In genomic region chr1:77882411-77882810, GRCh38 we compare ENCODE assay signal across 23 cellular contexts. TPM values are rescaled to one million over a fixed set of nuclear protein-coding genes. Genes with fewer than 3 reads are reported as not detected.
DNase-seq lines count a peak whose midpoint lies in the region; ATAC-seq and TF ChIP-seq lines count a peak whose summit lies in the region.
"Had no signal": no experiment of that assay in that cellular context is flagged by ENCODE, and none has a peak within 500 bp of the region (broad histone marks: within the 10 kb centered on the region; RNA-seq: fewer than 3 reads in every experiment).

No MANE protein-coding gene starts in this region.

- H3K9me3 Mint-ChIP-seq in activated CD8-positive, alpha-beta T cell treated with anti-CD3 and anti-CD28 coated beads, Interleukin-2, amount 10 ng/mL, durations not matched to agents 7 days and 5 days (ENCODE audit: insufficient read depth) = no peaks in the 10 kb centered on the region
- H3K9me3 Mint-ChIP-seq in activated CD8-positive, alpha-beta T cell treated with anti-CD3 and anti-CD28 coated beads for 36 hours = no peaks in the 10 kb centered on the region
- H3K9me3 Mint-ChIP-seq in immature natural killer cell = no peaks in the 10 kb centered on the region
- H3K9me3 Mint-ChIP-seq in activated CD8-positive, alpha-beta memory T cell treated with anti-CD3 and anti-CD28 coated beads, Interleukin-2, amount 10 ng/mL, durations not matched to agents 7 days and 5 days (ENCODE audit: low read depth) = no peaks in the 10 kb centered on the region
- H3K9me3 Mint-ChIP-seq: HFFc6 had no signal

- H3K27ac ChIP-seq in DND-41 (ENCODE audit: low read length) = no peak overlapping the region
- H3K27ac ChIP-seq: 22Rv1; A549; BLaER1 treated with 17β-estradiol and CSF1 and Interleukin-3, amounts not matched to agents 10 nM and 100 nM had no signal

- H3K4me3 Mint-ChIP-seq in activated CD8-positive, alpha-beta T cell treated with anti-CD3 and anti-CD28 coated beads, Interleukin-2, amount 10 ng/mL, durations not matched to agents 7 days and 5 days = no peak overlapping the region
- H3K4me3 Mint-ChIP-seq in activated CD8-positive, alpha-beta T cell treated with anti-CD3 and anti-CD28 coated beads for 36 hours = no peak overlapping the region
- H3K4me3 Mint-ChIP-seq in immature natural killer cell = no peak overlapping the region
- no peak overlapping the region for H3K4me3 Mint-ChIP-seq in activated CD8-positive, alpha-beta memory T cell treated with anti-CD3 and anti-CD28 coated beads, Interleukin-2, amount 10 ng/mL, durations not matched to agents 7 days and 5 days
- H3K4me3 Mint-ChIP-seq: CD14-positive monocyte; CD4-positive, alpha-beta T cell; CD8-positive, alpha-beta memory T cell; HFFc6 had no signal

- no peaks in the 10 kb centered on the region for H3K79me2 ChIP-seq in DND-41 (ENCODE audit: insufficient read depth, low read length)

- no peak overlapping the region for H3K4me2 ChIP-seq in DND-41 (ENCODE audit: insufficient read depth, low read length)
- H3K4me2 ChIP-seq: A549; BLaER1 treated with 17β-estradiol and CSF1 and Interleukin-3, amounts not matched to agents 10 nM and 100 nM had no signal

- H3K27me3 Mint-ChIP-seq in activated CD8-positive, alpha-beta T cell treated with anti-CD3 and anti-CD28 coated beads, Interleukin-2, amount 10 ng/mL, durations not matched to agents 7 days and 5 days (ENCODE audit: low read depth) = no peaks in the 10 kb centered on the region
- peaks cover 7% of the 10 kb centered on the region for H3K27me3 Mint-ChIP-seq in activated CD8-positive, alpha-beta T cell treated with anti-CD3 and anti-CD28 coated beads for 36 hours
- peaks cover 0 to 12% (median 0%) of the 10 kb centered on the region in 3 donors for H3K27me3 Mint-ChIP-seq in immature natural killer cell (ENCODE audit: low read depth in 3 of 3)
- peaks cover 3% of the 10 kb centered on the region for H3K27me3 Mint-ChIP-seq in activated CD8-positive, alpha-beta memory T cell treated with anti-CD3 and anti-CD28 coated beads, Interleukin-2, amount 10 ng/mL, durations not matched to agents 7 days and 5 days

- TF ChIP-seq CTCF in activated CD8-positive, alpha-beta T cell treated with anti-CD3 and anti-CD28 coated beads for 36 hours (IDR thresholded peaks at IDR 0.05) = no peak
- no peak for TF ChIP-seq CTCF in DND-41 (IDR thresholded peaks at IDR 0.05; ENCODE audit: borderline replicate concordance, extremely low read depth, low read length, poor library complexity, severe bottlenecking)

- POLR2A ChIA-PET in activated CD8-positive, alpha-beta T cell treated with anti-CD3 and anti-CD28 coated beads, Interleukin-2, amount 10 ng/mL, durations not matched to agents 7 days and 5 days (lab: Charles Lee) = no interaction called here
- POLR2A ChIA-PET in activated CD8-positive, alpha-beta T cell treated with anti-CD3 and anti-CD28 coated beads for 36 hours (lab: Charles Lee) = interaction anchor here (0.6 kb wide), 1 partner anchor 117 kb away, joined by 3 read pairs; no protein-coding TSS in a partner anchor

- ATAC-seq in activated CD8-positive, alpha-beta T cell treated with anti-CD3 and anti-CD28 coated beads, Interleukin-2, amount 10 ng/mL, durations not matched to agents 7 days and 5 days = peak; percentile 49
- no peak for ATAC-seq in activated CD8-positive, alpha-beta T cell treated with anti-CD3 and anti-CD28 coated beads for 36 hours
- peak; percentile 50; the same call in 2 of the 3 replicates for ATAC-seq in DND-41 (ENCODE audit: insufficient read depth, low read depth)
- ATAC-seq in GM18861 (IDR thresholded peaks at IDR 0.05; ENCODE audit: unreplicated experiment) = no peak
- ATAC-seq in activated CD8-positive, alpha-beta memory T cell treated with anti-CD3 and anti-CD28 coated beads, Interleukin-2, amount 10 ng/mL, durations not matched to agents 7 days and 5 days = no peak
- ATAC-seq: A549 had no signal

- no peaks in the 10 kb centered on the region for H3K36me3 ChIP-seq in DND-41 (ENCODE audit: insufficient read depth, low read length)
- H3K36me3 ChIP-seq: BE2C, HAP-1 had no signal

- CTCF ChIA-PET in activated CD8-positive, alpha-beta T cell treated with anti-CD3 and anti-CD28 coated beads, Interleukin-2, amount 10 ng/mL, durations not matched to agents 7 days and 5 days (lab: Charles Lee) = no interaction called here
- CTCF ChIA-PET in activated CD8-positive, alpha-beta T cell treated with anti-CD3 and anti-CD28 coated beads for 36 hours (lab: Charles Lee) = no interaction called here
- CTCF ChIA-PET in activated CD8-positive, alpha-beta memory T cell treated with anti-CD3 and anti-CD28 coated beads, Interleukin-2, amount 10 ng/mL, durations not matched to agents 7 days and 5 days (lab: Charles Lee) = interaction anchor here (0.6 kb wide), 1 partner anchor 366 kb away, joined by 3 read pairs; no protein-coding TSS in a partner anchor

- peaks cover 4% of the 10 kb centered on the region for H3K36me3 Mint-ChIP-seq in activated CD8-positive, alpha-beta T cell treated with anti-CD3 and anti-CD28 coated beads, Interleukin-2, amount 10 ng/mL, durations not matched to agents 7 days and 5 days (ENCODE audit: low read depth)
- no peaks in the 10 kb centered on the region for H3K36me3 Mint-ChIP-seq in activated CD8-positive, alpha-beta T cell treated with anti-CD3 and anti-CD28 coated beads for 36 hours (ENCODE audit: low read depth)
- H3K36me3 Mint-ChIP-seq in immature natural killer cell = peaks cover 10 to 14% (median 11%) of the 10 kb centered on the region in 3 donors
- peaks cover 4% of the 10 kb centered on the region for H3K36me3 Mint-ChIP-seq in activated CD8-positive, alpha-beta memory T cell treated with anti-CD3 and anti-CD28 coated beads, Interleukin-2, amount 10 ng/mL, durations not matched to agents 7 days and 5 days

- H2AFZ ChIP-seq in DND-41 (ENCODE audit: low read depth, low read length) = no peak overlapping the region

- no peaks in the 10 kb centered on the region for H3K4me1 Mint-ChIP-seq in activated CD8-positive, alpha-beta T cell treated with anti-CD3 and anti-CD28 coated beads, Interleukin-2, amount 10 ng/mL, durations not matched to agents 7 days and 5 days (ENCODE audit: low read depth)
- peaks cover 2% of the 10 kb centered on the region for H3K4me1 Mint-ChIP-seq in activated CD8-positive, alpha-beta T cell treated with anti-CD3 and anti-CD28 coated beads for 36 hours (ENCODE audit: low read depth)
- no peaks in the 10 kb centered on the region for H3K4me1 Mint-ChIP-seq in immature natural killer cell
- H3K4me1 Mint-ChIP-seq in activated CD8-positive, alpha-beta memory T cell treated with anti-CD3 and anti-CD28 coated beads, Interleukin-2, amount 10 ng/mL, durations not matched to agents 7 days and 5 days = no peaks in the 10 kb centered on the region
- H3K4me1 Mint-ChIP-seq: CD14-positive monocyte had no signal

- intact Hi-C loops in activated CD8-positive, alpha-beta T cell treated with anti-CD3 and anti-CD28 coated beads for 36 hours (cut with micrococcal nuclease) = no loop called here

- H3K9ac ChIP-seq in DND-41 (ENCODE audit: low read depth, low read length) = no peak overlapping the region
- H3K9ac ChIP-seq: BLaER1 treated with 17β-estradiol and CSF1 and Interleukin-3, amounts not matched to agents 10 nM and 100 nM had no signal

- no peaks in the 10 kb centered on the region for H4K20me1 ChIP-seq in DND-41 (ENCODE audit: insufficient read depth, low read length)

- H3K4me1 ChIP-seq in DND-41 (ENCODE audit: insufficient read depth, low read length) = no peaks in the 10 kb centered on the region
- H3K4me1 ChIP-seq: A549; BE2C; BLaER1 treated with 17β-estradiol and CSF1 and Interleukin-3, amounts not matched to agents 10 nM and 100 nM; HAP-1 had no signal

- no peak for DNase-seq in activated CD8-positive, alpha-beta T cell treated with anti-CD3 and anti-CD28 coated beads, Interleukin-2, amount 10 ng/mL, durations not matched to agents 7 days and 5 days
- no peak for DNase-seq in activated CD8-positive, alpha-beta T cell treated with anti-CD3 and anti-CD28 coated beads for 36 hours
- DNase-seq in DND-41 (no peak), M059J (ENCODE audit: low read depth) (peak; percentile 24), immature natural killer cell (peak; percentile 22 to 37 (median 24)), SKM-1 treated with dmso at 0.1 percent for 144 hours (lab: John Stamatoyannopoulos, UW; ENCODE audit: unreplicated experiment) (no peak)
- DNase-seq in activated CD8-positive, alpha-beta memory T cell treated with anti-CD3 and anti-CD28 coated beads, Interleukin-2, amount 10 ng/mL, durations not matched to agents 7 days and 5 days = no peak
- DNase-seq: ACHN; AML-193; BE2C; CD4-positive, alpha-beta T cell; CD8-positive, alpha-beta memory T cell; DMS 273 treated with DMSO at 0.1 percent for 48 hours; DMS79; GF-D8; GOT3; HFFc6 had no signal

- H3K9me3 ChIP-seq in DND-41 (ENCODE audit: insufficient read depth, low read length, severe bottlenecking) = no peaks in the 10 kb centered on the region
- H3K9me3 ChIP-seq: A549, BE2C, HAP-1 had no signal

- no peak overlapping the region for H3K4me3 ChIP-seq in DND-41 (ENCODE audit: low read depth in 1 of 2, low read length in 2 of 2)
- H3K4me3 ChIP-seq: A549; BLaER1 treated with 17β-estradiol and CSF1 and Interleukin-3, amounts not matched to agents 10 nM and 100 nM; HAP-1 had no signal

- no peaks in the 10 kb centered on the region for H3K27me3 ChIP-seq in DND-41 (ENCODE audit: insufficient read depth, low read length, poor library complexity)
- H3K27me3 ChIP-seq: BE2C had no signal

- H3K27ac Mint-ChIP-seq in activated CD8-positive, alpha-beta T cell treated with anti-CD3 and anti-CD28 coated beads, Interleukin-2, amount 10 ng/mL, durations not matched to agents 7 days and 5 days = no peak overlapping the region
- H3K27ac Mint-ChIP-seq in activated CD8-positive, alpha-beta T cell treated with anti-CD3 and anti-CD28 coated beads for 36 hours = no peak overlapping the region
- H3K27ac Mint-ChIP-seq in immature natural killer cell = peak overlapping the region in 1 of 6 donors; percentile 53
- no peak overlapping the region for H3K27ac Mint-ChIP-seq in activated CD8-positive, alpha-beta memory T cell treated with anti-CD3 and anti-CD28 coated beads, Interleukin-2, amount 10 ng/mL, durations not matched to agents 7 days and 5 days
- H3K27ac Mint-ChIP-seq: CD4-positive, alpha-beta T cell; CD8-positive, alpha-beta memory T cell; HFFc6 had no signal

RNA-seq across cellular contexts. Expression of gene NEXN, which starts 6.0 kb away (rescaled TPM):
- 1 to 10 TPM; 3.3 to 3.4 TPM for total RNA-seq in activated CD8-positive, alpha-beta T cell treated with anti-CD3 and anti-CD28 coated beads, Interleukin-2, amount 10 ng/mL, durations not matched to agents 7 days and 5 days
- total RNA-seq in activated CD8-positive, alpha-beta T cell treated with anti-CD3 and anti-CD28 coated beads for 36 hours = 1 to 10 TPM; 2.4 to 2.8 TPM
- total RNA-seq in M059J (2014; rRNA removed; shearing (Covaris generic)) = 6.0 and 10.4 TPM in 2 replicates
- polyA plus RNA-seq in immature natural killer cell = 1 to 10 TPM in 2 of 3 donors, under 1 TPM in 1; 0.89 to 3.0 (median 2.6) TPM
- total RNA-seq in activated CD8-positive, alpha-beta memory T cell treated with anti-CD3 and anti-CD28 coated beads, Interleukin-2, amount 10 ng/mL, durations not matched to agents 7 days and 5 days = 1 to 10 TPM; 1.4 to 2.7 TPM

Comparison
In these comparisons a context has a peak if more than half of its experiments do, and no peak if none do; other contexts are left out.
1. ATAC-seq: peak in activated CD8-positive, alpha-beta T cell treated with anti-CD3 and anti-CD28 coated beads, Interleukin-2, amount 10 ng/mL, durations not matched to agents 7 days and 5 days (single experiment) and DND-41 (single experiment); none in activated CD8-positive, alpha-beta T cell treated with anti-CD3 and anti-CD28 coated beads for 36 hours (single experiment), GM18861 (single experiment) and activated CD8-positive, alpha-beta memory T cell treated with anti-CD3 and anti-CD28 coated beads, Interleukin-2, amount 10 ng/mL, durations not matched to agents 7 days and 5 days (single experiment).
2. DNase-seq: peak in M059J (single experiment) and immature natural killer cell (3 of 3); none in activated CD8-positive, alpha-beta T cell treated with anti-CD3 and anti-CD28 coated beads, Interleukin-2, amount 10 ng/mL, durations not matched to agents 7 days and 5 days (single experiment), activated CD8-positive, alpha-beta T cell treated with anti-CD3 and anti-CD28 coated beads for 36 hours (single experiment), DND-41 (single experiment), activated CD8-positive, alpha-beta memory T cell treated with anti-CD3 and anti-CD28 coated beads, Interleukin-2, amount 10 ng/mL, durations not matched to agents 7 days and 5 days (single experiment) and SKM-1 treated with dmso at 0.1 percent for 144 hours (single experiment).